13 cellular contexts compared by ENCODE assay signal in genomic region chr3:141323936-141324704, GRCh38.
"Had no signal": no experiment of that assay in that cellular context is flagged by ENCODE, and none has a peak within 500 bp of the region (broad histone marks: within the 10 kb centered on the region; RNA-seq: fewer than 3 reads in every experiment).

No MANE protein-coding gene starts in this region.

- H3K4me2 ChIP-seq: neural progenitor cell had no signal

- ATAC-seq: effector memory CD8-positive, alpha-beta T cell; stimulated activated memory B cell treated with anti-CD40 and anti-IgM and Interleukin-4, amounts not matched to agents 10 μg/mL and 1 μg/mL and 100 μg/mL, for 72 hours; T-helper 17 cell; WTC11 had no signal

- H3K9me3 ChIP-seq: adrenal gland, right atrium auricular region, tibial nerve had no signal

- H3K4me1 ChIP-seq: adrenal gland, parathyroid adenoma, right atrium auricular region had no signal

- H3K36me3 ChIP-seq: adrenal gland, neural progenitor cell, right atrium auricular region, tibial nerve had no signal

- H3K27ac ChIP-seq: adrenal gland, epithelial cell of prostate, neural progenitor cell, parathyroid adenoma, right atrium auricular region, tibial nerve had no signal

- H3K27me3 ChIP-seq: adrenal gland, neural progenitor cell, right atrium auricular region, tibial nerve had no signal

- DNase-seq: activated CD4-positive, alpha-beta T cell treated with anti-CD3 and anti-CD28 coated beads, Interleukin-2, amount 10 ng/mL, durations not matched to agents 7 days and 5 days; activated naive CD4-positive, alpha-beta T cell treated with anti-CD3 and anti-CD28 coated beads, Interleukin-2, amount 50 U/mL, for 16 hours; adrenal gland; effector memory CD8-positive, alpha-beta T cell; hippocampal formation; T-helper 17 cell had no signal

- H3K4me3 ChIP-seq: adrenal gland, neural progenitor cell, right atrium auricular region, tibial nerve had no signal
